9 cellular contexts compared by ENCODE assay signal in the genomic region with DNA sequence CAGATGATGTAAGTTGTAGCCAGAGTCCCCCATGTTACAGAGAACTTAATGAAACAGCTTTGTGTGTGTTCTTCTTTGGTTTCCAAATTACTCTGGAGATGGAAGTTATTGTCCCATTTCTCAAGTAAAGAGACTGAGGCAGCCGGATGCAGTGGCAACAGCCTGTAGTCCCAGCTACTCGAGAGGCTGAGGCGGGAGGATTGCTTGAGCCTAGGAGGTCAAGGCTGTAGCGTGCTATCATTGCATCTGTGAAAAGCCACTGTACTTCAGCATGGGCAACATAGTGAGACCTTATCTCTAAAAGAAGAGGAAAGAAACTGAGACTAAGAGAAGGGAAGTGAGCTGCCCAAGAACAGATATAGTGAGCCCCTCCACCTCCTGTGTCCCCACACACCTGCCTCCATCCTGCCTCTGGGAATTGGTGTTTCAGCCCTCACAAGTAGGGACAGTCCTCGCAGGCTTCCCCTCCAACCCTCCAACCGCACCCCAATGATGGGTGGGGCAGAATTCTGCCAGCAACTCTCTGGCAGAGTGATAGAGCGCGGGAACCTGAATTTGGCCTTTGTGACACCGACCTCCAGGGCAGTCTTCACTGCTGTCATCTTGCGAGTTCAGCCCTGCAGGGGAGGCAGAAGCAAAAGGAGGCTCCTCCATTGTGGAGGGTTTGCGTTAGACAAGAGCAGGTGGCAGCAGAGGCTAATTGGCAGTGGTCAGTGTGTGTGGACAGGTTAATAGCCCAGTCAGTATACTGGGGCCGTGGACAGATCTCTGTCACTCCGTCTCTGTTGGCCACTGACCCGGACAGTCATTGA. TPM values are rescaled to one million over a fixed set of nuclear protein-coding genes. Genes with fewer than 3 reads are reported as not detected.
DNase-seq lines count a peak whose midpoint lies in the region; ATAC-seq and TF ChIP-seq lines count a peak whose summit lies in the region.
"Had no signal": no experiment of that assay in that cellular context is flagged by ENCODE, and none has a peak within 500 bp of the region (broad histone marks: within the 10 kb centered on the region; RNA-seq: fewer than 3 reads in every experiment).

No MANE protein-coding gene starts in this region.

- H3K36me3 Mint-ChIP-seq in stimulated activated naive CD8-positive, alpha-beta T cell treated with anti-CD3 and anti-CD28 coated beads, Interleukin-15, Interleukin-2, amounts not matched to agents 100 ng/mL and 50 ng/mL, for 24 hours (ENCODE audit: low read depth) = peaks cover 12% of the 10 kb centered on the region
- H3K36me3 Mint-ChIP-seq in activated naive CD8-positive, alpha-beta T cell treated with anti-CD3 and anti-CD28 coated beads, Interleukin-2, amount 50 U/mL, for 24 hours (ENCODE audit: low read depth) = peaks cover 4% of the 10 kb centered on the region

- H3K27me3 Mint-ChIP-seq in stimulated activated naive CD8-positive, alpha-beta T cell treated with anti-CD3 and anti-CD28 coated beads, Interleukin-15, Interleukin-2, amounts not matched to agents 100 ng/mL and 50 ng/mL, for 24 hours = no peaks in the 10 kb centered on the region
- H3K27me3 Mint-ChIP-seq in activated naive CD8-positive, alpha-beta T cell treated with anti-CD3 and anti-CD28 coated beads, Interleukin-2, amount 50 U/mL, for 24 hours = no peaks in the 10 kb centered on the region

- H3K9me3 ChIP-seq in lower lobe of right lung = no peaks in the 10 kb centered on the region
- no peaks in the 10 kb centered on the region for H3K9me3 ChIP-seq in vagina

- H3K4me1 Mint-ChIP-seq in stimulated activated naive CD8-positive, alpha-beta T cell treated with anti-CD3 and anti-CD28 coated beads, Interleukin-15, Interleukin-2, amounts not matched to agents 100 ng/mL and 50 ng/mL, for 24 hours (ENCODE audit: low read depth) = peaks cover 41% of the 10 kb centered on the region
- peaks cover 43% of the 10 kb centered on the region for H3K4me1 Mint-ChIP-seq in activated naive CD8-positive, alpha-beta T cell treated with anti-CD3 and anti-CD28 coated beads, Interleukin-2, amount 50 U/mL, for 24 hours

- H3K27ac ChIP-seq in lower lobe of right lung (peak overlapping the region; percentile 31), vagina (peak overlapping the region; percentile 68)

- peaks cover 39% of the 10 kb centered on the region for H3K4me1 ChIP-seq in lower lobe of right lung
- peaks cover 45% of the 10 kb centered on the region for H3K4me1 ChIP-seq in vagina

- ATAC-seq in stimulated activated naive CD8-positive, alpha-beta T cell treated with anti-CD3 and anti-CD28 coated beads, Interleukin-15, Interleukin-2, amounts not matched to agents 100 U/mL and 50 U/mL, for 24 hours = no peak
- no peak for ATAC-seq in activated naive CD8-positive, alpha-beta T cell treated with anti-CD3 and anti-CD28 coated beads, Interleukin-2, amount 50 U/mL, for 24 hours
- ATAC-seq in lower lobe of right lung (no peak), GM21515 (IDR thresholded peaks at IDR 0.05; ENCODE audit: unreplicated experiment) (no peak)

- TF ChIP-seq POLR2A in vagina (IDR thresholded peaks at IDR 0.05) = no peak

- TF ChIP-seq CTCF in lower lobe of right lung (IDR thresholded peaks at IDR 0.05) (no peak), vagina (IDR thresholded peaks at IDR 0.05) (no peak)

- H3K4me3 ChIP-seq in lower lobe of right lung (peak overlapping the region; percentile 48), vagina (peak overlapping the region; percentile 46 to 85)

- no peaks in the 10 kb centered on the region for H3K36me3 ChIP-seq in lower lobe of right lung
- H3K36me3 ChIP-seq in vagina = no peaks in the 10 kb centered on the region

- no peak for DNase-seq in stimulated activated naive CD8-positive, alpha-beta T cell treated with anti-CD3 and anti-CD28 coated beads, Interleukin-15, Interleukin-2, amounts not matched to agents 100 U/mL and 50 U/mL, for 24 hours
- no peak for DNase-seq in activated naive CD8-positive, alpha-beta T cell treated with anti-CD3 and anti-CD28 coated beads, Interleukin-2, amount 50 U/mL, for 24 hours
- DNase-seq in lower lobe of right lung (no peak), vagina (ENCODE audit: extremely low spot score in 2 of 2) (no peak)
- DNase-seq in activated effector memory CD4-positive, alpha-beta T cell treated with Interleukin-2 at 50 U/mL for 16 hours = no peak
- DNase-seq in stimulated activated naive CD4-positive, alpha-beta T cell treated with Interleukin-2 at 50 U/mL for 16 hours (lab: John Stamatoyannopoulos, UW) = no peak
- DNase-seq: NCI-H1694 treated with DMSO at 0.1 percent for 48 hours had no signal

- intact Hi-C loops in lower lobe of right lung (cut with DNase I) (no loop called here), vagina (cut with DNase I) (no loop called here)

- H3K27ac Mint-ChIP-seq in stimulated activated naive CD8-positive, alpha-beta T cell treated with anti-CD3 and anti-CD28 coated beads, Interleukin-15, Interleukin-2, amounts not matched to agents 100 ng/mL and 50 ng/mL, for 24 hours = peak overlapping the region; percentile 63
- peak overlapping the region; percentile 56 for H3K27ac Mint-ChIP-seq in activated naive CD8-positive, alpha-beta T cell treated with anti-CD3 and anti-CD28 coated beads, Interleukin-2, amount 50 U/mL, for 24 hours

- H3K27me3 ChIP-seq in lower lobe of right lung (ENCODE audit: low read depth) (no peaks in the 10 kb centered on the region), vagina (no peaks in the 10 kb centered on the region)

- H3K4me3 Mint-ChIP-seq in stimulated activated naive CD8-positive, alpha-beta T cell treated with anti-CD3 and anti-CD28 coated beads, Interleukin-15, Interleukin-2, amounts not matched to agents 100 ng/mL and 50 ng/mL, for 24 hours = peak overlapping the region; percentile 89
- peak overlapping the region; percentile 88 for H3K4me3 Mint-ChIP-seq in activated naive CD8-positive, alpha-beta T cell treated with anti-CD3 and anti-CD28 coated beads, Interleukin-2, amount 50 U/mL, for 24 hours

- H3K9me3 Mint-ChIP-seq in stimulated activated naive CD8-positive, alpha-beta T cell treated with anti-CD3 and anti-CD28 coated beads, Interleukin-15, Interleukin-2, amounts not matched to agents 100 ng/mL and 50 ng/mL, for 24 hours = no peaks in the 10 kb centered on the region
- no peaks in the 10 kb centered on the region for H3K9me3 Mint-ChIP-seq in activated naive CD8-positive, alpha-beta T cell treated with anti-CD3 and anti-CD28 coated beads, Interleukin-2, amount 50 U/mL, for 24 hours

RNA-seq across cellular contexts. Expression of a gene that starts 1.6 kb away (rescaled TPM):
- total RNA-seq in lower lobe of right lung (3.9 TPM), vagina (6.4 TPM)

RNA-seq across cellular contexts. Expression of a gene that starts 15.3 kb away (rescaled TPM):
- total RNA-seq in lower lobe of right lung (425 TPM), vagina (1,638 TPM)

RNA-seq across cellular contexts. Expression of a gene that starts 20.6 kb away (rescaled TPM):
- total RNA-seq in lower lobe of right lung (34.8 TPM), vagina (34.1 TPM)

RNA-seq across cellular contexts. Expression of a gene that starts 26.0 kb away (rescaled TPM):
- total RNA-seq in lower lobe of right lung (23.0 TPM), vagina (28.2 TPM)

RNA-seq across cellular contexts. Expression of a gene that starts 36.7 kb away (rescaled TPM):
- total RNA-seq in lower lobe of right lung (78.8 TPM), vagina (108 TPM)
